ENCODE assay signal across 8 cellular contexts in genomic region chr4:103091601-103092223, GRCh38. TPM values are rescaled to one million over a fixed set of nuclear protein-coding genes. Genes with fewer than 3 reads are reported as not detected.
DNase-seq lines count a peak whose midpoint lies in the region; ATAC-seq, FAIRE-seq and TF ChIP-seq lines count a peak whose summit lies in the region.

No MANE protein-coding gene starts in this region.

- H3K4me3 Mint-ChIP-seq in activated CD4-positive, alpha-beta T cell treated with anti-CD3 and anti-CD28 coated beads for 36 hours = no peak overlapping the region

- TF ChIP-seq CTCF in D721Med (IDR thresholded peaks at IDR 0.05; ENCODE audit: insufficient read depth, missing control alignments) (peak; percentile 80), pancreas (IDR thresholded peaks at IDR 0.05) (peak in 3 of 4 donors; percentile 22 to 43 (median 40))

- no peaks in the 10 kb centered on the region for H3K27me3 Mint-ChIP-seq in activated CD4-positive, alpha-beta T cell treated with anti-CD3 and anti-CD28 coated beads for 36 hours

- 39 to 41% methylated on average over 3 of the region's 3 CpGs for WGBS in pancreas, 2 donors

- ATAC-seq in GM19043 (IDR thresholded peaks at IDR 0.05; ENCODE audit: low read depth, unreplicated experiment) = peak; percentile 74
- peak; percentile 72 for ATAC-seq in HG03159 (IDR thresholded peaks at IDR 0.05; ENCODE audit: unreplicated experiment)
- peak; percentile 71 for ATAC-seq in activated CD4-positive, alpha-beta T cell treated with anti-CD3 and anti-CD28 coated beads for 36 hours
- peak; percentile 40 to 82 (median 80) for ATAC-seq in pancreas

- no peak overlapping the region for H3K4me3 ChIP-seq in pancreas

- no peaks in the 10 kb centered on the region for H3K9me3 ChIP-seq in pancreas

- peaks cover 0 to 21% (median 0%) of the 10 kb centered on the region in 3 donors for H3K36me3 ChIP-seq in pancreas

- FAIRE-seq in D721Med (lab: Jason Lieb, UNC) (peak; percentile 94), pancreas (lab: Jason Lieb, UNC) (no peak)

- POLR2A ChIA-PET in activated CD4-positive, alpha-beta T cell treated with anti-CD3 and anti-CD28 coated beads for 36 hours (lab: Charles Lee) = interaction anchor here (0.6 to 0.8 kb wide), 2 partner anchors 282 to 298 kb away, joined by 9 to 10 read pairs; no protein-coding TSS in a partner anchor

- H3K27ac Mint-ChIP-seq in activated CD4-positive, alpha-beta T cell treated with anti-CD3 and anti-CD28 coated beads for 36 hours = peak overlapping the region; percentile 34

- no peaks in the 10 kb centered on the region for H3K27me3 ChIP-seq in pancreas

- H3K4me1 Mint-ChIP-seq in activated CD4-positive, alpha-beta T cell treated with anti-CD3 and anti-CD28 coated beads for 36 hours = peaks cover 17% of the 10 kb centered on the region

- CTCF ChIA-PET in activated CD4-positive, alpha-beta T cell treated with anti-CD3 and anti-CD28 coated beads for 36 hours (lab: Charles Lee) = interaction anchor here (0.6 to 8.8 kb wide), 28 partner anchors 8 to 672 kb away, joined by 3 to 66 read pairs (median 4); partner anchors contain the start of genes BDH2 and SLC9B2

- H3K9me3 Mint-ChIP-seq in activated CD4-positive, alpha-beta T cell treated with anti-CD3 and anti-CD28 coated beads for 36 hours (ENCODE audit: low read depth) = no peaks in the 10 kb centered on the region

- peaks cover 12% of the 10 kb centered on the region for H3K36me3 Mint-ChIP-seq in activated CD4-positive, alpha-beta T cell treated with anti-CD3 and anti-CD28 coated beads for 36 hours (ENCODE audit: low read depth)

- H3K27ac ChIP-seq in pancreas = no peak overlapping the region

- DNase-seq in D721Med (ENCODE audit: insufficient read length, low spot score) (no peak), NCI-H2196 (lab: John Stamatoyannopoulos, UW; ENCODE audit: unreplicated experiment) (peak; percentile 46), fibroblast of gingiva (ENCODE audit: low read depth) (peak; percentile 76), pancreas (peak in 2 of 6 donors; percentile 9 to 45), hepatic stellate cell (ENCODE audit: low spot score) (no peak)
- DNase-seq in activated CD4-positive, alpha-beta T cell treated with anti-CD3 and anti-CD28 coated beads for 36 hours = peak; percentile 61

- intact Hi-C loops in activated CD4-positive, alpha-beta T cell treated with anti-CD3 and anti-CD28 coated beads for 36 hours (cut with DNase I, micrococcal nuclease) = loop anchor here (1.0 to 5.0 kb wide), 4 partner anchors 45 to 644 kb away; no protein-coding TSS in a partner anchor
- intact Hi-C loops in pancreas (cut with DNase I) = no loop called here

- peaks cover 0 to under 1% (median 0%) of the 10 kb centered on the region in 3 donors for H3K4me1 ChIP-seq in pancreas

RNA-seq across cellular contexts. Expression of gene BDH2, which starts 7.9 kb away (rescaled TPM):
- total RNA-seq in activated CD4-positive, alpha-beta T cell treated with anti-CD3 and anti-CD28 coated beads for 36 hours = 10 to 100 TPM; 12.7 to 14.8 TPM
- 10 to 100 TPM in 4 of 6 donors, 1 to 10 TPM in 2; 8.6 to 24.1 (median 14.8) TPM for total RNA-seq in pancreas
- 10 to 100 TPM; 24.9 to 46.8 TPM for polyA plus RNA-seq in pancreas

RNA-seq across cellular contexts. Expression of gene SLC9B2, which starts 15.2 kb away (rescaled TPM):
- 10 to 100 TPM; 30.6 to 31.2 TPM for total RNA-seq in activated CD4-positive, alpha-beta T cell treated with anti-CD3 and anti-CD28 coated beads for 36 hours
- 1 to 10 TPM; 1.2 to 4.2 (median 2.7) TPM for total RNA-seq in pancreas
- 1 to 10 TPM; 2.1 to 5.2 TPM for polyA plus RNA-seq in pancreas

Comparison
In these comparisons a context has a peak if more than half of its experiments do, and no peak if none do; other contexts are left out.
1. DNase-seq: peak in NCI-H2196 (single experiment), activated CD4-positive, alpha-beta T cell treated with anti-CD3 and anti-CD28 coated beads for 36 hours (single experiment) and fibroblast of gingiva (single experiment); none in D721Med (single experiment) and hepatic stellate cell (single experiment).
2. RNA of gene SLC9B2, which starts 15.2 kb away (total RNA-seq): 30.6 to 31.2 TPM in activated CD4-positive, alpha-beta T cell treated with anti-CD3 and anti-CD28 coated beads for 36 hours; 1.2 to 4.2 TPM in pancreas; every median in the first group is over 4 times any median in the second.
3. intact Hi-C loops: an anchor here in activated CD4-positive, alpha-beta T cell treated with anti-CD3 and anti-CD28 coated beads for 36 hours (1.0 to 5.0 kb wide); none called in pancreas.
4. Peak in every context shown above with its lines, with median percentiles within 50 percentile points of each other: ATAC-seq.